ENCODE assay signal across 14 cellular contexts in the genomic region with DNA sequence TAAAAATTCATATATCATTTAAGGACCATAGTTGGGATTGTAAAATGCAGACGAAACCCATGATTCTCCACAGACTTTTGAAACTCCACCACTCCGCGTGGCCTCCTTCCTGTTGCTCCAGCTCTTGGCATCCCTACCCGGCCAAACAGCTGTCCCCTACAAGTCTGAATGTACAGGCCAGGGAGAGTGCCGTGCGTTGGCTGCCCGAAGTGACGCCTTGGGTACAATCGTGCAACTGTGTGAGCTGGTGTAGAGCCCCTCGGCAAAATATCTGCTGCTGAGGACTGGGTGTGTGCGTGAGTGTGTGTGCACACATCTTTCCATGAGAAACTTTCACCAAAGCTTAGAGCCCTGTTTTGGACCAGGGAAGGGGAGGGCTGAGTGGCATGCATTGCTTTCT. TPM values are rescaled to one million over a fixed set of nuclear protein-coding genes. Genes with fewer than 3 reads are reported as not detected.
DNase-seq lines count a peak whose midpoint lies in the region; FAIRE-seq and TF ChIP-seq lines count a peak whose summit lies in the region.
"Had no signal": no experiment of that assay in that cellular context is flagged by ENCODE, and none has a peak within 500 bp of the region (broad histone marks: within the 10 kb centered on the region; RNA-seq: fewer than 3 reads in every experiment).

No MANE protein-coding gene starts in this region.

- no peak for TF ChIP-seq POLR2A in H1 (IDR thresholded peaks at IDR 0.05; ENCODE audit: control extremely low read depth in 1 of 2, low read depth in 2 of 2, low read length in 2 of 2)

- H3K4me3 Mint-ChIP-seq in neural progenitor cell (no peak overlapping the region), osteocyte (ENCODE audit: unreplicated experiment) (no peak overlapping the region)
- H3K4me3 Mint-ChIP-seq: B cell; CD8-positive, alpha-beta T cell had no signal

- H4K5ac ChIP-seq in H1 (ENCODE audit: insufficient read length, low read depth, low read length) = no peak overlapping the region

- no peaks in the 10 kb centered on the region for H3K9me3 ChIP-seq in H1 (ENCODE audit: insufficient read depth in 2 of 2, low read depth in 1 of 2, low read length in 1 of 2)
- H3K9me3 ChIP-seq in neural progenitor cell (ENCODE audit: low read depth) = no peaks in the 10 kb centered on the region
- H3K9me3 ChIP-seq: HAP-1 had no signal

- H4K8ac ChIP-seq in H1 (ENCODE audit: extremely low read depth, insufficient read depth, low read length) = no peak overlapping the region; the same call in 1 of the 2 replicates

- H3K4me1 ChIP-seq in H1 (replicated peaks in 1 of 4; ENCODE audit: control insufficient read depth in 3 of 4, insufficient read depth in 4 of 4, low read length in 3 of 4) = no peaks in the 10 kb centered on the region
- H3K4me1 ChIP-seq in neural progenitor cell = peaks cover 15% of the 10 kb centered on the region
- H3K4me1 ChIP-seq: BLaER1 treated with 17β-estradiol and CSF1 and Interleukin-3, amounts not matched to agents 10 nM and 100 nM had no signal

- no peak overlapping the region for H3K4me3 ChIP-seq in H1 (ENCODE audit: extremely low read depth in 1 of 4, insufficient read depth in 2 of 4, low read depth in 3 of 4, low read length in 4 of 4)
- no peak overlapping the region for H3K4me3 ChIP-seq in neural progenitor cell
- H3K4me3 ChIP-seq: BLaER1 treated with 17β-estradiol and CSF1 and Interleukin-3, amounts not matched to agents 10 nM and 100 nM; HAP-1 had no signal

- H3K4me2 ChIP-seq in H1 (ENCODE audit: insufficient read depth in 1 of 2, low read depth in 2 of 2, low read length in 2 of 2) (no peak overlapping the region), neural progenitor cell (no peak overlapping the region)
- H3K4me2 ChIP-seq: BLaER1 treated with 17β-estradiol and CSF1 and Interleukin-3, amounts not matched to agents 10 nM and 100 nM had no signal

- TF ChIP-seq RAD21 in H1 (IDR thresholded peaks at IDR 0.05 in 1 of 2, conservative IDR thresholded peaks at IDR 0.05 in 1 of 2; ENCODE audit: low read depth in 2 of 2, low read length in 2 of 2) = no peak

- no peak overlapping the region for H3K56ac ChIP-seq in H1 (replicated peaks; ENCODE audit: insufficient read length, low read depth, low read length)

- CTCF ChIA-PET in H1 (lab: Charles Lee; ENCODE audit: partially characterized antibody) = interaction anchor here (0.9 to 1.9 kb wide), 5 partner anchors 9 to 113 kb away, joined by 3 to 6 read pairs (median 4); no protein-coding TSS in a partner anchor

- no peak overlapping the region for H3K18ac ChIP-seq in H1 (ENCODE audit: extremely low read depth, low read length)

- H2BK20ac ChIP-seq in H1 (ENCODE audit: low read length) = no peak overlapping the region

- H3K9ac ChIP-seq in H1 (replicated peaks in 1 of 4; ENCODE audit: extremely low read depth in 1 of 4, low read depth in 3 of 4, low read length in 3 of 4) (no peak overlapping the region), neural progenitor cell (no peak overlapping the region)
- H3K9ac ChIP-seq: BLaER1 treated with 17β-estradiol and CSF1 and Interleukin-3, amounts not matched to agents 10 nM and 100 nM had no signal

- no peak for FAIRE-seq in H1 (lab: Jason Lieb, UNC)

- POLR2A ChIA-PET in H1 (lab: Charles Lee; ENCODE audit: partially characterized antibody) = interaction anchor here (1.5 kb wide), 1 partner anchor 26 kb away, joined by 3 read pairs; no protein-coding TSS in a partner anchor

- DNase-seq in H1 (ENCODE audit: low read depth in 1 of 2, low spot score in 2 of 2) = no peak
- DNase-seq in neural progenitor cell (ENCODE audit: low spot score) = no peak
- peak; percentile 65 for DNase-seq in osteocyte (ENCODE audit: extremely low spot score, unreplicated experiment)
- no peak for DNase-seq in cardiac septum (ENCODE audit: low spot score)
- DNase-seq in hepatic stellate cell (ENCODE audit: low spot score) = no peak
- no peak for DNase-seq in amniotic stem cell (lab: John Stamatoyannopoulos, UW)
- DNase-seq: Calu3; CD8-positive, alpha-beta T cell; DMS79 treated with DMSO at 0.1 percent for 48 hours; GF-D8; GOT3 had no signal

- intact Hi-C loops in cardiac septum (cut with DNase I) = no loop called here

- H3K27me3 Mint-ChIP-seq in neural progenitor cell (ENCODE audit: insufficient read depth, low read depth) (peaks cover 6% of the 10 kb centered on the region), osteocyte (ENCODE audit: unreplicated experiment) (peaks cover 18% of the 10 kb centered on the region)

- H4K20me1 ChIP-seq in H1 (replicated peaks in 1 of 2; ENCODE audit: control insufficient read depth in 1 of 2, insufficient read depth in 2 of 2, low read length in 2 of 2) (no peaks in the 10 kb centered on the region), neural progenitor cell (ENCODE audit: low read depth) (no peaks in the 10 kb centered on the region)
- H4K20me1 ChIP-seq: BLaER1 treated with 17β-estradiol and CSF1 and Interleukin-3, amounts not matched to agents 10 nM and 100 nM had no signal

- H3K27me3 ChIP-seq in H1 (replicated peaks in 1 of 4; ENCODE audit: control insufficient read depth in 3 of 4, extremely low read depth in 1 of 4, insufficient read depth in 3 of 4, low read length in 3 of 4) (no peaks in the 10 kb centered on the region), neural progenitor cell (no peaks in the 10 kb centered on the region)
- H3K27me3 ChIP-seq: BLaER1 treated with 17β-estradiol and CSF1 and Interleukin-3, amounts not matched to agents 10 nM and 100 nM had no signal

- H3K27ac Mint-ChIP-seq in neural progenitor cell = no peak overlapping the region
- no peak overlapping the region for H3K27ac Mint-ChIP-seq in osteocyte (ENCODE audit: unreplicated experiment)
- H3K27ac Mint-ChIP-seq: B cell; CD8-positive, alpha-beta T cell had no signal

- H2AFZ ChIP-seq in H1 (ENCODE audit: low read length) (peak overlapping the region; percentile 61; the same call in 1 of the 2 replicates), neural progenitor cell (replicated peaks) (peak overlapping the region; percentile 82)

- H3K79me2 ChIP-seq in H1 (ENCODE audit: control insufficient read depth in 1 of 2, insufficient read depth in 2 of 2, low read length in 2 of 2) (no peaks in the 10 kb centered on the region), neural progenitor cell (ENCODE audit: low read depth) (no peaks in the 10 kb centered on the region)

- H3F3A ChIP-seq in neural progenitor cell (ENCODE audit: low read depth) = no peaks in the 10 kb centered on the region

- H3K14ac ChIP-seq in H1 (ENCODE audit: insufficient read length) = no peak overlapping the region

- WGBS in H1 (ENCODE audit: extremely low coverage in 1 of 2, insufficient coverage in 1 of 2, insufficient read length in 1 of 2, insufficient replicate concordance in 2 of 2, low coverage in 1 of 2, low lambda C conversion rate in 2 of 2, missing lambda C conversion rate in 1 of 2), 2 experiments = 92% methylated on average over 11 of the region's 11 CpGs; no CpG with 5 or more reads in 1 of the 2 experiments

- no peak overlapping the region for H2BK120ac ChIP-seq in H1 (replicated peaks; ENCODE audit: low read depth, low read length)

- H4K91ac ChIP-seq in H1 (replicated peaks; ENCODE audit: insufficient read length, low read length) = no peak overlapping the region

- H3K23me2 ChIP-seq in H1 (ENCODE audit: low read depth, low read length) = no peaks in the 10 kb centered on the region

- H3K79me1 ChIP-seq in H1 (ENCODE audit: low read depth, low read length) = no peaks in the 10 kb centered on the region

- H3K4me1 Mint-ChIP-seq in neural progenitor cell = peaks cover 20% of the 10 kb centered on the region
- H3K4me1 Mint-ChIP-seq in osteocyte (ENCODE audit: unreplicated experiment) = no peaks in the 10 kb centered on the region
- H3K4me1 Mint-ChIP-seq: B cell had no signal

- no peak overlapping the region for H2AK5ac ChIP-seq in H1 (ENCODE audit: low read depth, low read length)

- H3K36me3 ChIP-seq in H1 (ENCODE audit: control insufficient read depth in 2 of 4, insufficient read depth in 4 of 4, low read length in 3 of 4) (no peaks in the 10 kb centered on the region), neural progenitor cell (no peaks in the 10 kb centered on the region)
- H3K36me3 ChIP-seq: BLaER1 treated with 17β-estradiol and CSF1 and Interleukin-3, amounts not matched to agents 10 nM and 100 nM; HAP-1 had no signal

- no peak overlapping the region for H3K4ac ChIP-seq in H1 (replicated peaks; ENCODE audit: insufficient read length, low read depth, low read length)

- TF ChIP-seq CTCF in H1 (IDR thresholded peaks at IDR 0.05; ENCODE audit: control extremely low read depth in 1 of 3, insufficient read depth in 1 of 3, low read depth in 1 of 3, low read length in 3 of 3) = no peak
- no peak for TF ChIP-seq CTCF in neural progenitor cell (IDR thresholded peaks at IDR 0.05)
- no peak for TF ChIP-seq CTCF in osteocyte (IDR thresholded peaks at IDR 0.05)

- no peak overlapping the region for H2BK5ac ChIP-seq in H1 (ENCODE audit: low read depth, low read length)

- no peak overlapping the region for H2BK12ac ChIP-seq in H1 (ENCODE audit: low read depth, low read length)

- no peak overlapping the region for H3K23ac ChIP-seq in H1 (ENCODE audit: insufficient read length)

- H3K36me3 Mint-ChIP-seq in neural progenitor cell = no peaks in the 10 kb centered on the region
- no peaks in the 10 kb centered on the region for H3K36me3 Mint-ChIP-seq in osteocyte (ENCODE audit: unreplicated experiment)
- H3K36me3 Mint-ChIP-seq: CD8-positive, alpha-beta T cell had no signal

- H3K27ac ChIP-seq in H1 (ENCODE audit: low read depth, low read length) = no peak overlapping the region
- no peak overlapping the region for H3K27ac ChIP-seq in neural progenitor cell
- H3K27ac ChIP-seq: BLaER1 treated with 17β-estradiol and CSF1 and Interleukin-3, amounts not matched to agents 10 nM and 100 nM had no signal

- no peak for TF ChIP-seq EP300 in H1 (IDR thresholded peaks at IDR 0.05; ENCODE audit: borderline replicate concordance in 1 of 2, low read depth in 2 of 2, low read length in 2 of 2)

- H3K9me3 Mint-ChIP-seq in neural progenitor cell = peaks cover 15% of the 10 kb centered on the region
- no peaks in the 10 kb centered on the region for H3K9me3 Mint-ChIP-seq in osteocyte (ENCODE audit: unreplicated experiment)
- H3K9me3 Mint-ChIP-seq: CD8-positive, alpha-beta T cell had no signal

- H2BK15ac ChIP-seq in H1 (ENCODE audit: low read length) = no peak overlapping the region

TF ChIP-seq in H1, 55 proteins besides CTCF, POLR2A, EP300 and RAD21 (continues in another document):
- TF ChIP-seq CREB1 (IDR thresholded peaks at IDR 0.05) = no peak

RNA-seq across cellular contexts. Expression of gene ZNF516, which starts 43.8 kb away (rescaled TPM):
- 16.5 and 17.0 TPM in 2 replicates for total RNA-seq in H1 (2021; fragmentation: NEBNext Ultra II Directional; extraction: Animal tissue kit (Norgen Biotek cat#: 25700))
- polyA plus RNA-seq in H1 (2011; rRNA removed) = 7.3 and 9.2 TPM in 2 replicates
- polyA plus RNA-seq in H1 (2011; cell fraction: cytosol; rRNA removed) = 9.3 TPM
- 15.7 TPM for polyA plus RNA-seq in H1 (2011; cell fraction: nucleus; rRNA removed)
- 8.0 to 13.2 TPM (median 9.8 TPM) in 4 replicates for polyA plus RNA-seq in H1 (2012, experiment 1 of 2)
- 3.3 TPM for polyA plus RNA-seq in H1 (2012, experiment 2 of 2)
- polyA plus RNA-seq in H1 (2013, experiment 1 of 2) = 4.8 TPM
- 4.1 TPM for polyA plus RNA-seq in H1 (2013, experiment 2 of 2)
- polyA minus RNA-seq in H1 (2011; rRNA and poly(A)+ RNA removed) = 13.4 and 18.4 TPM in 2 replicates
- 14.1 TPM for polyA minus RNA-seq in H1 (2011; cell fraction: cytosol; rRNA and poly(A)+ RNA removed)
- polyA minus RNA-seq in H1 (2011; cell fraction: nucleus; rRNA and poly(A)+ RNA removed) = 25.4 TPM
- 45.5 and 83.3 TPM in 2 replicates for total RNA-seq in neural progenitor cell (ENCODE audit: low replicate concordance)
- total RNA-seq in osteocyte = 36.3 and 39.3 TPM in 2 replicates
- 14.7 TPM for total RNA-seq in cardiac septum
